Comparison of ENCODE assay signal across 12 cellular contexts in the genomic region with DNA sequence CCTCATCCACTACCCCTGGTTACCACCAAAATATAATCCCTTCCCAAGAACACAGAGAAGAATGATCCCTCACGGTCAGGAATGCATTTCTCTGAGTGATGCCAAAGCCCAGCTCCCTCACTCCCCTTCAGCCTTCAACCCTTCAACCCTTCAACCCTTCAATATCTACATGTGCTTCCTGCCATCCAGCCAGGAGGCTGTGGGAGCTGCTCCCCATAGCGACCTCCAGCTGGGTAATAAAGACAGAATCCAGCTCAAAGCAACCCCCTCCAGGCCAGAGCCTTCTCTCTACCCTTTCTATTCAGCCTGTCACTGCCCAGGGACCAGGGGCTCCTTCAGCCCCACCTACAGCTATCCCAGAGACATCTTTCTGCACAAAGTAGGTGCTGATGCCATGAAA. TPM values are rescaled to one million over a fixed set of nuclear protein-coding genes. Genes with fewer than 3 reads are reported as not detected.
DNase-seq lines count a peak whose midpoint lies in the region; ATAC-seq and TF ChIP-seq lines count a peak whose summit lies in the region.
"Had no signal": no experiment of that assay in that cellular context is flagged by ENCODE, and none has a peak within 500 bp of the region (broad histone marks: within the 10 kb centered on the region; RNA-seq: fewer than 3 reads in every experiment).

No MANE protein-coding gene starts in this region.

- H3K27ac ChIP-seq in BLaER1 (no peak overlapping the region), GM23248 (peak overlapping the region; percentile 38), neural progenitor cell (no peak overlapping the region)
- H3K27ac ChIP-seq: colonic mucosa, SK-N-MC had no signal

- H3K4me3 ChIP-seq in BLaER1 (no peak overlapping the region), GM23248 (peak overlapping the region; percentile 18; the same call in 1 of the 2 replicates), neural progenitor cell (no peak overlapping the region)
- H3K4me3 ChIP-seq: colonic mucosa, mucosa of descending colon, SK-N-MC had no signal

- H3K4me1 ChIP-seq in BLaER1 (peaks cover 43% of the 10 kb centered on the region), GM23248 (ENCODE audit: insufficient read depth) (peaks cover 34% of the 10 kb centered on the region), neural progenitor cell (peaks cover 5% of the 10 kb centered on the region)

- no peaks in the 10 kb centered on the region for H3K27me3 Mint-ChIP-seq in chondrocyte (ENCODE audit: low read depth)
- peaks cover 10% of the 10 kb centered on the region for H3K27me3 Mint-ChIP-seq in neural progenitor cell (ENCODE audit: insufficient read depth, low read depth)

- H2AFZ ChIP-seq in GM23248 (no peak overlapping the region), neural progenitor cell (replicated peaks) (no peak overlapping the region)

- H3F3A ChIP-seq in GM23248 (ENCODE audit: insufficient read depth) (peaks cover 7% of the 10 kb centered on the region; the same call in 1 of the 2 replicates), neural progenitor cell (ENCODE audit: low read depth) (peaks cover 9% of the 10 kb centered on the region)

- in situ Hi-C loops in GM23248 (cut with MboI), result no loop called here

- 28 to 38% methylated on average over 2 of the region's 2 CpGs for WGBS in GM23248 (ENCODE audit: low coverage in 1 of 2, low lambda C conversion rate in 2 of 2, missing lambda C conversion rate in 2 of 2), 2 experiments

- H3K4me2 ChIP-seq in BLaER1 (no peak overlapping the region), GM23248 (ENCODE audit: unreplicated experiment) (peak overlapping the region; percentile 90), neural progenitor cell (no peak overlapping the region)

- H3K27me3 ChIP-seq in BLaER1 (no peaks in the 10 kb centered on the region), GM23248 (replicated peaks; ENCODE audit: insufficient read depth) (no peaks in the 10 kb centered on the region), neural progenitor cell (no peaks in the 10 kb centered on the region)
- H3K27me3 ChIP-seq: colonic mucosa had no signal

- H3K9me3 ChIP-seq in BLaER1 (no peaks in the 10 kb centered on the region), GM23248 (ENCODE audit: low read depth) (no peaks in the 10 kb centered on the region), neural progenitor cell (ENCODE audit: low read depth) (no peaks in the 10 kb centered on the region)
- H3K9me3 ChIP-seq: colonic mucosa, mucosa of descending colon had no signal

- H3K79me2 ChIP-seq in GM23248 (ENCODE audit: insufficient read depth) (peaks cover 91% of the 10 kb centered on the region), neural progenitor cell (ENCODE audit: low read depth) (peaks cover 34% of the 10 kb centered on the region)

- peak overlapping the region; percentile 79 for H3K27ac Mint-ChIP-seq in chondrocyte (ENCODE audit: unreplicated experiment)
- H3K27ac Mint-ChIP-seq in neural progenitor cell, result peak overlapping the region; percentile 90

- H3K36me3 Mint-ChIP-seq in chondrocyte (ENCODE audit: low read depth) (peaks cover 28% of the 10 kb centered on the region), neural progenitor cell (peaks cover 5% of the 10 kb centered on the region)

- DNase-seq in GM23248 (no peak), chondrocyte (ENCODE audit: low spot score) (no peak), neural progenitor cell (ENCODE audit: low spot score) (no peak), SW480 (ENCODE audit: low spot score) (no peak), iPS-NIHi11 (ENCODE audit: low spot score) (no peak), NCI-H1694 treated with DMSO at 0.1 percent for 48 hours (lab: John Stamatoyannopoulos, UW) (no peak)
- DNase-seq: colonic mucosa, mucosa of descending colon, NCI-H774 had no signal

- H3K9ac ChIP-seq in BLaER1 (0 out of 2 replicates have a peak overlapping the region, but pooled peaks have one; percentile 29), GM23248 (peak overlapping the region; percentile 50), neural progenitor cell (peak overlapping the region; percentile 5)

- TF ChIP-seq CTCF in chondrocyte (IDR thresholded peaks at IDR 0.05) (no peak), neural progenitor cell (IDR thresholded peaks at IDR 0.05) (no peak)

- no peak for ATAC-seq in HG02938 (IDR thresholded peaks at IDR 0.05; ENCODE audit: unreplicated experiment)
- ATAC-seq: mucosa of descending colon had no signal

- H3K4me3 Mint-ChIP-seq in chondrocyte (ENCODE audit: unreplicated experiment) (peak overlapping the region; percentile 57), neural progenitor cell (peak overlapping the region; percentile 21)

- H3K9me2 ChIP-seq in GM23248 (ENCODE audit: insufficient read depth), result no peaks in the 10 kb centered on the region

- H3K9me3 Mint-ChIP-seq in chondrocyte (ENCODE audit: low read depth), result no peaks in the 10 kb centered on the region
- H3K9me3 Mint-ChIP-seq in neural progenitor cell, result no peaks in the 10 kb centered on the region

- H3K4me1 Mint-ChIP-seq in chondrocyte (ENCODE audit: low read depth), result peaks cover 85% of the 10 kb centered on the region
- peaks cover 39% of the 10 kb centered on the region for H3K4me1 Mint-ChIP-seq in neural progenitor cell

- peaks cover 52% of the 10 kb centered on the region for H3K36me3 ChIP-seq in BLaER1
- peaks cover 10% of the 10 kb centered on the region; the same call in 1 of the 2 replicates for H3K36me3 ChIP-seq in GM23248 (ENCODE audit: low read depth)
- no peaks in the 10 kb centered on the region for H3K36me3 ChIP-seq in neural progenitor cell

- H4K20me1 ChIP-seq in BLaER1 (peaks cover 15% of the 10 kb centered on the region; the same call in 1 of the 2 replicates), GM23248 (ENCODE audit: insufficient read depth) (no peaks in the 10 kb centered on the region), neural progenitor cell (ENCODE audit: low read depth) (no peaks in the 10 kb centered on the region)

RNA-seq across cellular contexts. Expression of gene ARHGAP1, which starts 2.7 kb away (rescaled TPM):
- total RNA-seq in GM23248 (2014; rRNA removed; shearing (Covaris generic)), result 41.5 and 54.3 TPM in 2 replicates
- polyA plus RNA-seq in GM23248 (2016; fragmentation: Nextera tagmentation; extraction: Ambion mirVana), result 98.5 and 107 TPM in 2 replicates
- 109 to 163 TPM (median 155 TPM) in 3 replicates for total RNA-seq in chondrocyte
- 8.1 and 11.8 TPM in 2 replicates for total RNA-seq in neural progenitor cell (ENCODE audit: low replicate concordance)

RNA-seq across cellular contexts. Expression of gene ZNF408, which starts 3.1 kb away (rescaled TPM):
- total RNA-seq in GM23248 (2014; rRNA removed; shearing (Covaris generic)), result 9.6 and 11.9 TPM in 2 replicates
- polyA plus RNA-seq in GM23248 (2016; fragmentation: Nextera tagmentation; extraction: Ambion mirVana), result 9.9 and 11.3 TPM in 2 replicates
- total RNA-seq in chondrocyte, result 12.3 to 15.5 TPM (median 14.6 TPM) in 3 replicates
- total RNA-seq in neural progenitor cell (ENCODE audit: low replicate concordance), result 2.8 and 10.7 TPM in 2 replicates

RNA-seq across cellular contexts. Expression of gene F2, which starts 21.3 kb away (rescaled TPM):
- total RNA-seq in GM23248 (2014; rRNA removed; shearing (Covaris generic)), result not detected in 2 replicates
- not detected in 2 replicates for polyA plus RNA-seq in GM23248 (2016; fragmentation: Nextera tagmentation; extraction: Ambion mirVana)
- total RNA-seq in chondrocyte (0.25 TPM in 1 of 3 replicates, not detected in the others), neural progenitor cell (ENCODE audit: low replicate concordance) (0.06 TPM in 1 of 2 replicates, not detected in the other)
